ENCODE assay signal across 17 cellular contexts in the genomic region with DNA sequence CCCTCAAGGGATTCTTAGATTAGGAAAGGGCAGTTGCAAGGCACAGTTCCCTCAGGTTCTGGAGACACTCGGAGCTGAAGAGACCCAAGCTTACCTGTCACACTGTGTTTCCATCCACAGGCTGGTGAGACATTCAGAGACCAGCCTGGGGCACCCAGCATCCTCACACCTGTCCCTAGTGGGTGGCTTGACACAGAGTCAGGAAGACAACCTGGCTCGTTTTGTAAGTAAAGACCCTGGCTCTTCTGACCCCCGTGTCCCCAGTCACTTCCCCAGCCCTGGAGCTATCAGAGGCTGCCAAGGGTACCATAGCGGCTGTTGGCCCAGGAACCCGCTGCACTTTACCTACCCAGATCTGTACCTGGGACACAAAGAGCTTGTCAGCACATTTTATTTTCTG.
DNase-seq lines count a peak whose midpoint lies in the region; ATAC-seq and TF ChIP-seq lines count a peak whose summit lies in the region.
"Had no signal": no experiment of that assay in that cellular context is flagged by ENCODE, and none has a peak within 500 bp of the region (broad histone marks: within the 10 kb centered on the region; RNA-seq: fewer than 3 reads in every experiment).

No MANE protein-coding gene starts in this region.

- H3K4me3 ChIP-seq in coronary artery, result no peak overlapping the region
- H3K4me3 ChIP-seq in left lung, result no peak overlapping the region
- H3K4me3 ChIP-seq: A549 had no signal

- no peak for ATAC-seq in Right ventricle myocardium superior (ENCODE audit: poor library complexity)
- ATAC-seq in left lung, result no peak
- ATAC-seq in left colon, result no peak
- ATAC-seq: A549, Right ventricle myocardium inferior had no signal

- H3K36me3 ChIP-seq in left lung, result no peaks in the 10 kb centered on the region

- H3K4me1 ChIP-seq in left lung, result no peaks in the 10 kb centered on the region
- H3K4me1 ChIP-seq: A549 had no signal

- DNase-seq in cardiac septum (ENCODE audit: low spot score) (peak; percentile 27), Right ventricle myocardium superior (no peak), coronary artery (ENCODE audit: low spot score) (peak; percentile 38), posterior vena cava (ENCODE audit: low spot score) (peak; percentile 28), left lung (no peak), left colon (no peak)
- no peak for DNase-seq in activated CD4-positive, CD25-positive, alpha-beta regulatory T cell (lab: John Stamatoyannopoulos, UW)
- DNase-seq: CD4-positive, CD25-positive, alpha-beta regulatory T cell; EL; Kasumi-1; NCI-H1694 treated with DMSO at 0.1 percent for 48 hours; NCI-H2081 treated with DMSO at 0.1 percent for 48 hours; NCI-H2171 treated with DMSO at 0.1 percent for 48 hours; NCI-H446; NCI-H526 had no signal

- no peak for TF ChIP-seq CTCF in coronary artery (IDR thresholded peaks at IDR 0.05)
- TF ChIP-seq CTCF in left lung (IDR thresholded peaks at IDR 0.05), result no peak

- H3K27me3 ChIP-seq in left lung, result peaks cover 0 to 62% of the 10 kb centered on the region in 2 donors

- no peak overlapping the region for H3K27ac ChIP-seq in coronary artery
- H3K27ac ChIP-seq in left lung, result no peak overlapping the region
- H3K27ac ChIP-seq: A549 had no signal

- H3K9me3 ChIP-seq in left lung, result no peaks in the 10 kb centered on the region
- H3K9me3 ChIP-seq: A549 had no signal

- intact Hi-C loops in cardiac septum (cut with DNase I) (no loop called here), Right ventricle myocardium superior (cut with DNase I) (no loop called here), posterior vena cava (cut with DNase I) (no loop called here), left lung (cut with DNase I) (no loop called here), left colon (cut with DNase I, micrococcal nuclease) (no loop called here)

Comparison
In these comparisons a context has a peak if more than half of its experiments do, and no peak if none do; other contexts are left out.
1. DNase-seq: peak in cardiac septum (single experiment), coronary artery (single experiment) and posterior vena cava (single experiment); none in Right ventricle myocardium superior (single experiment), left lung (0 of 2), activated CD4-positive, CD25-positive, alpha-beta regulatory T cell (0 of 4) and left colon (0 of 2).